ENCODE assay signal across 8 cellular contexts in the genomic region with DNA sequence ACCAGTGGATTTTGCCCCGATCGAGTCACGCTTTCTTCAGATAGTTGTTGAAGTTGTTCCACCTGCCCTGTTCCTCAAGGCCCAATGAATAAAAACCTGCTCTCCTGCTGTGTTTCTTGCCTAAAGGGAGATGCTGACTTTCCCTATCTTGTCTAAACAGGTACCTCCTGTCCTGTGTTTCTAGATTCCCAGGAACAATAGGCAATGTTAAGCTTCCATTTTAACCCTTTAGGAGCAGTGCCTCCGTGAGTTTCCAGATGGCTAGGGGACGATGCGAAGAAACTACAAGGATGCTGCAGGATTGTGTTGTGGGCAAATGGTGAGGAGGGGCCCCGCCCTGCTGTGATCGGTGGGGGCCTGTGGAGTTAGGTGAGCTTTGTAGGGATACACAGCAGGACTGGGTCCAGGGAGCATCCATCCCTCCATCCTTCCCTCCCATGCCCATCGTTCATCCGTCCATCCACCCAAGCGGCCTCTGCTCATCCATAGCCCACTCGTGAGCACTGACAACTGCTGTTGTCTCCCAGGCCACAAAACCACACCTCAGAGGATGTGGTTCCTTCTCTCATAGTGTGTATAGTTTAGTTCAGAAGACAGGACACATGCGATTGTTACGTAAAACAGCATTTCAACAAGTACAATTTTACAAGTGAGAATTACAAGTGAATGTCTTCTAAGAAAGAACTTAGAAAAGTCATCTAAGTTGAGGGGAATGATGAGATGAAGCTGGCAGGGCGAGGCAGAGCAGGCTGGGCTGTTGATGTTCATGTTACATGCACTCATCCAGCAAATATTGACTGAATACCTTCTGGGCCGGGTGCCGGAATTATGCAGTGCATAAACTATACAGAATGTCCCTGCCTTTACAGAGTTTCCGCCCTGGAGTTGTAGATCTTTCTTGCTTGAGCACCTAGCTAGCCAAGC. TPM values are rescaled to one million over a fixed set of nuclear protein-coding genes. Genes with fewer than 3 reads are reported as not detected.
A peak's percentile ranks its signal among the peaks of the same experiment; 100 is the strongest.
DNase-seq lines count a peak whose midpoint lies in the region; ATAC-seq, FAIRE-seq and TF ChIP-seq lines count a peak whose summit lies in the region.

No MANE protein-coding gene starts in this region.

- BruUV-seq in GM12878 (replicated peaks; lab: Mats Ljungman, UMichigan), result no TSS peak

- in situ Hi-C loops in GM12878 (cut with MboI), result no loop called here

- H3K9ac ChIP-seq in GM12878 (ENCODE audit: control insufficient read depth, insufficient read depth, low read length), result no peak overlapping the region

- no peak overlapping the region for H3K27ac ChIP-seq in GM23338 (ENCODE audit: low read depth)
- no peak overlapping the region for H3K27ac ChIP-seq in GM12878 (ENCODE audit: control insufficient read depth, insufficient read depth)
- H3K27ac ChIP-seq in sigmoid colon, result no peak overlapping the region

- peaks cover 15% of the 10 kb centered on the region; the same call in 1 of the 2 replicates for H3F3A ChIP-seq in GM23338 (replicated peaks; ENCODE audit: low read depth)

- H4K20me1 ChIP-seq in GM23338 (replicated peaks; ENCODE audit: insufficient read depth) (no peaks in the 10 kb centered on the region), GM12878 (ENCODE audit: control insufficient read depth, insufficient read depth) (no peaks in the 10 kb centered on the region)

- peak; percentile 7 for ATAC-seq in GM23338
- no peak for ATAC-seq in GM12878

- H3K9me3 ChIP-seq in GM12878 (replicated peaks; ENCODE audit: control insufficient read depth, insufficient read depth, low read length) (no peaks in the 10 kb centered on the region), sigmoid colon (no peaks in the 10 kb centered on the region)

- H3K36me3 Mint-ChIP-seq in GM23338 (ENCODE audit: low read depth), result no peaks in the 10 kb centered on the region
- H3K36me3 Mint-ChIP-seq in T-helper 2 cell treated with Interferon-gamma antibody and Interleukin-4, amounts not matched to agents 5 μg/mL and 100 μg/mL, for 36 hours (ENCODE audit: low read depth), result peaks cover 5% of the 10 kb centered on the region

- no peak overlapping the region for H2AFZ ChIP-seq in GM23338
- H2AFZ ChIP-seq in GM12878 (ENCODE audit: control insufficient read depth, low read depth, low read length), result no peak overlapping the region

- H3K9me2 ChIP-seq in GM23338 (ENCODE audit: insufficient read depth), result no peaks in the 10 kb centered on the region

- TF ChIP-seq RAD21 in GM12878 (IDR thresholded peaks at IDR 0.05; ENCODE audit: insufficient read depth, low read depth, low read length), result no peak

- H3K4me2 ChIP-seq in GM23338, result peak overlapping the region; percentile 2; the same call in 1 of the 2 replicates
- H3K4me2 ChIP-seq in GM12878 (ENCODE audit: control insufficient read depth, insufficient read depth), result no peak overlapping the region

- intact Hi-C loops in GM12878 (cut with micrococcal nuclease; ENCODE audit: unreplicated experiment) (no loop called here), sigmoid colon (cut with DNase I) (no loop called here)

- H3K4me3 ChIP-seq in GM23338 (no peak overlapping the region), GM12878 (no peak overlapping the region), sigmoid colon (no peak overlapping the region)

- H3K36me3 ChIP-seq in GM23338 (ENCODE audit: insufficient read depth), result no peaks in the 10 kb centered on the region
- H3K36me3 ChIP-seq in GM12878 (ENCODE audit: control insufficient read depth in 2 of 2, insufficient read depth in 2 of 2, low read length in 1 of 2), result no peaks in the 10 kb centered on the region
- no peaks in the 10 kb centered on the region for H3K36me3 ChIP-seq in sigmoid colon

- H3K27ac Mint-ChIP-seq in GM23338, result no peak overlapping the region
- H3K27ac Mint-ChIP-seq in T-helper 2 cell treated with Interferon-gamma antibody and Interleukin-4, amounts not matched to agents 5 μg/mL and 100 μg/mL, for 36 hours, result peak overlapping the region; percentile 92

- no peak for FAIRE-seq in GM12878 (lab: Jason Lieb, UNC)

- TF ChIP-seq CTCF in GM23338 (conservative IDR thresholded peaks at IDR 0.05; ENCODE audit: low read depth in 2 of 2), result no peak
- TF ChIP-seq CTCF in GM12878 (IDR thresholded peaks at IDR 0.05 in 2 of 3, conservative IDR thresholded peaks at IDR 0.05 in 1 of 3; ENCODE audit: control insufficient read depth in 2 of 3, extremely low read depth in 1 of 3, insufficient read depth in 1 of 3, low read depth in 3 of 3, low read length in 3 of 3), result no peak
- no peak for TF ChIP-seq CTCF in sigmoid colon (IDR thresholded peaks at IDR 0.05)

- H3K4me1 ChIP-seq in GM23338 (ENCODE audit: insufficient read depth) (peaks cover 44% of the 10 kb centered on the region), GM12878 (ENCODE audit: control insufficient read depth, insufficient read depth, low read length) (peaks cover 9% of the 10 kb centered on the region; the same call in 1 of the 2 replicates), sigmoid colon (peaks cover 0 to 14% (median 13%) of the 10 kb centered on the region in 4 donors)

- peaks cover 42% of the 10 kb centered on the region for H3K4me1 Mint-ChIP-seq in GM23338
- H3K4me1 Mint-ChIP-seq in T-helper 2 cell treated with Interferon-gamma antibody and Interleukin-4, amounts not matched to agents 5 μg/mL and 100 μg/mL, for 36 hours (ENCODE audit: low read depth), result peaks cover 56% of the 10 kb centered on the region

- no peak for TF ChIP-seq EP300 in GM12878 (IDR thresholded peaks at IDR 0.05; ENCODE audit: borderline replicate concordance in 1 of 2, control insufficient read depth in 1 of 2, low read depth in 2 of 2, low read length in 2 of 2)
- TF ChIP-seq EP300 in sigmoid colon (IDR thresholded peaks at IDR 0.05), result no peak

- TF ChIP-seq POLR2A in GM12878 (IDR thresholded peaks at IDR 0.05; ENCODE audit: low read depth, low read length), result no peak
- no peak for TF ChIP-seq POLR2A in sigmoid colon (IDR thresholded peaks at IDR 0.05)

- RAD21 ChIA-PET in GM12878 (lab: Charles Lee; ENCODE audit: unreplicated experiment), result interaction anchor here (0.6 kb wide), 1 partner anchor 318 kb away, joined by 3 read pairs; no protein-coding TSS in a partner anchor

- H3K79me2 ChIP-seq in GM23338 (replicated peaks; ENCODE audit: insufficient read depth) (no peaks in the 10 kb centered on the region), GM12878 (ENCODE audit: control insufficient read depth, insufficient read depth, low read length) (peaks cover 6% of the 10 kb centered on the region)

- H3K27me3 Mint-ChIP-seq in GM23338 (ENCODE audit: insufficient read depth, low read depth, poor library complexity), result peaks cover 25% of the 10 kb centered on the region
- H3K27me3 Mint-ChIP-seq in T-helper 2 cell treated with Interferon-gamma antibody and Interleukin-4, amounts not matched to agents 5 μg/mL and 100 μg/mL, for 36 hours (ENCODE audit: low read depth), result peaks cover 3% of the 10 kb centered on the region

- DNase-seq in GM23338 (ENCODE audit: low spot score) (peak; percentile 67), GM12878 (ENCODE audit: low read depth, low spot score) (no peak), DMS 273 (lab: John Stamatoyannopoulos, UW; ENCODE audit: unreplicated experiment) (no peak), sigmoid colon (no peak), NCI-H510A treated with DMSO at 0.1 percent for 48 hours (lab: John Stamatoyannopoulos, UW) (no peak), UCSD-AML1 (lab: John Stamatoyannopoulos, UW; ENCODE audit: unreplicated experiment) (no peak)
- peak; percentile 57 for DNase-seq in T-helper 2 cell treated with Interferon-gamma antibody and Interleukin-4, amounts not matched to agents 5 μg/mL and 100 μg/mL, for 36 hours (ENCODE audit: low spot score)
- DNase-seq in stimulated activated CD4-positive, alpha-beta T cell treated with anti-CD3 and anti-CD28 coated beads, Interleukin-2, amount 100 ng/mL, for 4 hours (ENCODE audit: low read depth), result peak; percentile 12

- H3K27me3 ChIP-seq in GM23338 (ENCODE audit: insufficient read depth) (peaks cover 31% of the 10 kb centered on the region), GM12878 (replicated peaks in 1 of 2; ENCODE audit: control insufficient read depth in 2 of 2, insufficient read depth in 2 of 2, low read length in 1 of 2) (no peaks in the 10 kb centered on the region), sigmoid colon (peaks cover 7 to 69% (median 46%) of the 10 kb centered on the region in 3 donors)

- POLR2A ChIA-PET in GM12878 (lab: Charles Lee), result interaction anchor here (0.7 kb wide), 1 partner anchor 1218 kb away, joined by 3 read pairs; no protein-coding TSS in a partner anchor

- no peaks in the 10 kb centered on the region for H3K9me3 Mint-ChIP-seq in GM23338
- no peaks in the 10 kb centered on the region for H3K9me3 Mint-ChIP-seq in T-helper 2 cell treated with Interferon-gamma antibody and Interleukin-4, amounts not matched to agents 5 μg/mL and 100 μg/mL, for 36 hours

- SMC1A ChIA-PET in GM12878 (lab: Charles Lee; ENCODE audit: uncharacterized antibody, unreplicated experiment), result no interaction called here

- WGBS in GM12878 (ENCODE audit: insufficient coverage, insufficient replicate concordance, low lambda C conversion rate, missing lambda C conversion rate), result 75% methylated on average over 18 of the region's 18 CpGs
- 71 to 81% methylated on average over 18 of the region's 18 CpGs for WGBS in sigmoid colon, 2 donors

- CTCF ChIA-PET in GM12878 (lab: Yijun Ruan, JAX), result interaction anchor here (0.6 to 1.3 kb wide), 4 partner anchors 10 to 166 kb away, joined by 3 to 4 read pairs (median 3); no protein-coding TSS in a partner anchor

- H3K4me3 Mint-ChIP-seq in GM23338, result no peak overlapping the region; the same call in 2 of the 3 replicates
- peak overlapping the region; percentile 72 for H3K4me3 Mint-ChIP-seq in T-helper 2 cell treated with Interferon-gamma antibody and Interleukin-4, amounts not matched to agents 5 μg/mL and 100 μg/mL, for 36 hours

RNA-seq across cellular contexts. Expression of a gene that starts 5.2 kb away (rescaled TPM):
- 5.1 and 9.2 TPM in 2 replicates for total RNA-seq in GM23338 (2014; rRNA removed; shearing (Covaris generic))
- polyA plus RNA-seq in GM23338 (2016; fragmentation: Nextera tagmentation; extraction: Ambion mirVana), result 1.7 and 2.4 TPM in 2 replicates
- total RNA-seq in GM12878 (2013; cell fraction: nucleolus; rRNA removed), result 68.9 and 84.0 TPM in 2 replicates
- 6.6 and 10.4 TPM in 2 replicates for total RNA-seq in GM12878 (2014; rRNA removed)
- 9.2 and 9.8 TPM in 2 replicates for total RNA-seq in GM12878 (2014; rRNA removed; fragmentation: Illumina TruSeq; extraction: Trizol)
- 7.7 and 9.0 TPM in 2 replicates for total RNA-seq in GM12878 (2021)
- 7.1 TPM for polyA plus RNA-seq in GM12878 (2011; ENCODE audit: low read depth)
- polyA plus RNA-seq in GM12878 (2011; rRNA removed), result 7.5 and 9.3 TPM in 2 replicates
- polyA plus RNA-seq in GM12878 (2011; cell fraction: cytosol; rRNA removed), result 5.9 and 6.5 TPM in 2 replicates
- 13.2 and 15.0 TPM in 2 replicates for polyA plus RNA-seq in GM12878 (2011; cell fraction: nucleus; rRNA removed)
- polyA plus RNA-seq in GM12878 (2012), result 5.2 and 5.9 TPM in 2 replicates
- 13.5 and 16.6 TPM in 2 replicates for polyA plus RNA-seq in GM12878 (2014; fragmentation: Illumina TruSeq; extraction: Trizol)
- polyA plus RNA-seq in GM12878 (2014; fragmentation: Nextera tagmentation; extraction: Ambion mirVana), result 1 to 10 TPM; 2.9 to 3.2 TPM
- 6.8 and 7.4 TPM in 2 replicates for polyA plus RNA-seq in GM12878 (2014; rRNA removed)
- 1 to 10 TPM; 8.3 to 9.2 TPM for polyA plus RNA-seq in GM12878 (2016; fragmentation: Nextera tagmentation; extraction: Ambion mirVana)
- 12.7 and 14.7 TPM in 2 replicates for polyA minus RNA-seq in GM12878 (2011; rRNA and poly(A)+ RNA removed)
- 2.7 and 4.0 TPM in 2 replicates for polyA minus RNA-seq in GM12878 (2011; cell fraction: cytosol; rRNA and poly(A)+ RNA removed)
- 9.7 and 11.2 TPM in 2 replicates for polyA minus RNA-seq in GM12878 (2011; cell fraction: nucleus; rRNA and poly(A)+ RNA removed)
- total RNA-seq in sigmoid colon, result 1 to 10 TPM; 1.5 to 3.0 (median 2.0) TPM
- 1 to 10 TPM in 1 of 3 donors, under 1 TPM in 2; under 0.01 to 2.0 (median 0.69) TPM for polyA plus RNA-seq in sigmoid colon

RNA-seq across cellular contexts. Expression of a gene that starts 5.6 kb away (rescaled TPM):
- total RNA-seq in GM23338 (2014; rRNA removed; shearing (Covaris generic)), result 0.35 TPM in 1 of 2 replicates, not detected in the other
- 0.16 TPM in 1 of 2 replicates, not detected in the other for polyA plus RNA-seq in GM23338 (2016; fragmentation: Nextera tagmentation; extraction: Ambion mirVana)
- total RNA-seq in GM12878 (2013; cell fraction: nucleolus; rRNA removed), result 2.8 and 3.9 TPM in 2 replicates
- total RNA-seq in GM12878 (2014; rRNA removed), result 7.5 TPM in 2 replicates
- total RNA-seq in GM12878 (2014; rRNA removed; fragmentation: Illumina TruSeq; extraction: Trizol), result 7.7 and 8.0 TPM in 2 replicates
- total RNA-seq in GM12878 (2021), result 7.6 and 8.1 TPM in 2 replicates
- 3.0 TPM for polyA plus RNA-seq in GM12878 (2011; ENCODE audit: low read depth)
- 5.5 and 6.8 TPM in 2 replicates for polyA plus RNA-seq in GM12878 (2011; rRNA removed)
- 4.1 and 4.7 TPM in 2 replicates for polyA plus RNA-seq in GM12878 (2011; cell fraction: cytosol; rRNA removed)
- polyA plus RNA-seq in GM12878 (2011; cell fraction: nucleus; rRNA removed), result 3.5 and 4.5 TPM in 2 replicates
- 3.0 and 4.4 TPM in 2 replicates for polyA plus RNA-seq in GM12878 (2012)
- 8.8 and 8.9 TPM in 2 replicates for polyA plus RNA-seq in GM12878 (2014; fragmentation: Illumina TruSeq; extraction: Trizol)
- 1 to 10 TPM; 2.4 to 2.9 TPM for polyA plus RNA-seq in GM12878 (2014; fragmentation: Nextera tagmentation; extraction: Ambion mirVana)
- 5.8 and 6.6 TPM in 2 replicates for polyA plus RNA-seq in GM12878 (2014; rRNA removed)
- polyA plus RNA-seq in GM12878 (2016; fragmentation: Nextera tagmentation; extraction: Ambion mirVana), result 1 to 10 TPM; 4.1 to 5.3 TPM
- 10.6 and 12.1 TPM in 2 replicates for polyA minus RNA-seq in GM12878 (2011; rRNA and poly(A)+ RNA removed)
- polyA minus RNA-seq in GM12878 (2011; cell fraction: cytosol; rRNA and poly(A)+ RNA removed), result 3.9 and 5.3 TPM in 2 replicates
- polyA minus RNA-seq in GM12878 (2011; cell fraction: nucleus; rRNA and poly(A)+ RNA removed), result 1.7 and 3.3 TPM in 2 replicates
- under 1 TPM in 1 of 4 donors, not detected in 3; 0.14 TPM for total RNA-seq in sigmoid colon
- polyA plus RNA-seq in sigmoid colon, result 1 to 10 TPM in 1 of 3 donors, under 1 TPM in 1, not detected in 1; 0.67 to 2.1 TPM

RNA-seq across cellular contexts. Expression of a gene that starts 48.6 kb away (rescaled TPM):
- 49.1 and 54.2 TPM in 2 replicates for total RNA-seq in GM23338 (2014; rRNA removed; shearing (Covaris generic))
- polyA plus RNA-seq in GM23338 (2016; fragmentation: Nextera tagmentation; extraction: Ambion mirVana) (71.5 and 83.8 TPM in 2 replicates), GM12878 (2011; rRNA removed) (125 and 185 TPM in 2 replicates), GM12878 (2014; fragmentation: Illumina TruSeq; extraction: Trizol) (169 and 200 TPM in 2 replicates), GM12878 (2014; fragmentation: Nextera tagmentation; extraction: Ambion mirVana) (100 to 1,000 TPM; 127 to 135 TPM), GM12878 (2014; rRNA removed) (67.4 and 79.1 TPM in 2 replicates), GM12878 (2016; fragmentation: Nextera tagmentation; extraction: Ambion mirVana) (100 to 1,000 TPM; 182 to 189 TPM), sigmoid colon (10 to 100 TPM; 30.8 to 34.7 (median 34.2) TPM)
- 37.2 and 37.7 TPM in 2 replicates for total RNA-seq in GM12878 (2013; cell fraction: nucleolus; rRNA removed)
- total RNA-seq in GM12878 (2014; rRNA removed) (85.7 and 95.9 TPM in 2 replicates), GM12878 (2014; rRNA removed; fragmentation: Illumina TruSeq; extraction: Trizol) (101 and 104 TPM in 2 replicates), GM12878 (2021) (80.4 and 87.7 TPM in 2 replicates), sigmoid colon (10 to 100 TPM; 55.9 to 80.1 (median 62.8) TPM)
- 62.4 TPM for polyA plus RNA-seq in GM12878 (2011; ENCODE audit: low read depth)
- 70.6 and 83.1 TPM in 2 replicates for polyA plus RNA-seq in GM12878 (2011; cell fraction: cytosol; rRNA removed)
- 64.0 and 81.7 TPM in 2 replicates for polyA plus RNA-seq in GM12878 (2011; cell fraction: nucleus; rRNA removed)
- 65.3 and 84.1 TPM in 2 replicates for polyA plus RNA-seq in GM12878 (2012)
- 40.2 and 51.5 TPM in 2 replicates for polyA minus RNA-seq in GM12878 (2011; rRNA and poly(A)+ RNA removed)
- 12.5 and 15.9 TPM in 2 replicates for polyA minus RNA-seq in GM12878 (2011; cell fraction: cytosol; rRNA and poly(A)+ RNA removed)
- 20.1 and 27.3 TPM in 2 replicates for polyA minus RNA-seq in GM12878 (2011; cell fraction: nucleus; rRNA and poly(A)+ RNA removed)

Comparison
In these comparisons a context has a peak if more than half of its experiments do, and no peak if none do; other contexts are left out.
1. DNase-seq: peak in GM23338 (single experiment), T-helper 2 cell treated with Interferon-gamma antibody and Interleukin-4, amounts not matched to agents 5 μg/mL and 100 μg/mL, for 36 hours (single experiment) and stimulated activated CD4-positive, alpha-beta T cell treated with anti-CD3 and anti-CD28 coated beads, Interleukin-2, amount 100 ng/mL, for 4 hours (single experiment); none in GM12878 (single experiment), DMS 273 (single experiment), sigmoid colon (single experiment), NCI-H510A treated with DMSO at 0.1 percent for 48 hours (single experiment) and UCSD-AML1 (single experiment).